Comparison of ENCODE assay signal across 17 cellular contexts in genomic region chr2:133135035-133135654, GRCh38.
DNase-seq lines count a peak whose midpoint lies in the region; ATAC-seq, FAIRE-seq and TF ChIP-seq lines count a peak whose summit lies in the region.
"Had no signal": no experiment of that assay in that cellular context is flagged by ENCODE, and none has a peak within 500 bp of the region (broad histone marks: within the 10 kb centered on the region; RNA-seq: fewer than 3 reads in every experiment).

No MANE protein-coding gene starts in this region.

- no peak overlapping the region for H3K9ac ChIP-seq in HepG2 (ENCODE audit: insufficient read depth, low read depth, low read length)
- H3K9ac ChIP-seq in endothelial cell of umbilical vein (replicated peaks; ENCODE audit: extremely low read depth, insufficient read depth, low read length), result no peak overlapping the region

- H3K36me3 ChIP-seq in HepG2 (replicated peaks in 1 of 2; ENCODE audit: control insufficient read depth in 1 of 2, insufficient read depth in 2 of 2, low read length in 2 of 2) (no peaks in the 10 kb centered on the region), right lobe of liver (no peaks in the 10 kb centered on the region), endothelial cell of umbilical vein (ENCODE audit: control insufficient read depth in 2 of 2, extremely low read depth in 1 of 2, insufficient read depth in 2 of 2, low read length in 2 of 2) (no peaks in the 10 kb centered on the region)

- H3K27me3 ChIP-seq in HepG2 (ENCODE audit: control insufficient read depth in 1 of 2, insufficient read depth in 2 of 2, low read length in 2 of 2), result no peaks in the 10 kb centered on the region
- no peaks in the 10 kb centered on the region for H3K27me3 ChIP-seq in right lobe of liver
- no peaks in the 10 kb centered on the region for H3K27me3 ChIP-seq in endothelial cell of umbilical vein (ENCODE audit: control insufficient read depth in 2 of 2, insufficient read depth in 2 of 2, low read length in 2 of 2)

- no peaks in the 10 kb centered on the region for H3K9me1 ChIP-seq in endothelial cell of umbilical vein (replicated peaks; ENCODE audit: control insufficient read depth, extremely low read depth, insufficient read depth, low read length)

- H3K9me3 Mint-ChIP-seq in stimulated activated memory B cell treated with anti-CD40 and anti-IgM and Interleukin-4, amounts not matched to agents 10 μg/mL and 1 μg/mL and 100 μg/mL, for 72 hours, result no peaks in the 10 kb centered on the region

- no peaks in the 10 kb centered on the region for H3K36me3 Mint-ChIP-seq in stimulated activated memory B cell treated with anti-CD40 and anti-IgM and Interleukin-4, amounts not matched to agents 10 μg/mL and 1 μg/mL and 100 μg/mL, for 72 hours

- BruUV-seq in HepG2 (replicated peaks; lab: Mats Ljungman, UMichigan), result no TSS peak
- no TSS peak for BruUV-seq in endothelial cell of umbilical vein (replicated peaks; lab: Mats Ljungman, UMichigan)

- no peaks in the 10 kb centered on the region for H3K27me3 Mint-ChIP-seq in stimulated activated memory B cell treated with anti-CD40 and anti-IgM and Interleukin-4, amounts not matched to agents 10 μg/mL and 1 μg/mL and 100 μg/mL, for 72 hours
- H3K27me3 Mint-ChIP-seq: CD4-positive, alpha-beta T cell had no signal

- 28% methylated on average over 10 of the region's 10 CpGs for WGBS in HepG2 (ENCODE audit: low lambda C conversion rate)
- WGBS in right lobe of liver (ENCODE audit: insufficient coverage, low coverage, low lambda C conversion rate, missing lambda C conversion rate), result 79% methylated on average over 10 of the region's 10 CpGs

- H3K9me3 ChIP-seq in HepG2 (ENCODE audit: low read length) (peaks cover 6% of the 10 kb centered on the region; the same call in 1 of the 2 replicates), right lobe of liver (no peaks in the 10 kb centered on the region), endothelial cell of umbilical vein (replicated peaks; ENCODE audit: control insufficient read depth, insufficient read depth, low read length) (no peaks in the 10 kb centered on the region)

- no peaks in the 10 kb centered on the region for H3K79me2 ChIP-seq in HepG2 (ENCODE audit: insufficient read depth, low read length)
- H3K79me2 ChIP-seq in endothelial cell of umbilical vein (ENCODE audit: control insufficient read depth, insufficient read depth, low read length), result no peaks in the 10 kb centered on the region

- no peak for TF ChIP-seq RAD21 in HepG2 (CRISPR knock-in tag; IDR thresholded peaks at IDR 0.05)

- DNase-seq in HepG2 (ENCODE audit: low spot score) (no peak), right lobe of liver (no peak), NCI-H510A treated with DMSO at 0.1 percent for 48 hours (lab: John Stamatoyannopoulos, UW) (peak; percentile 37), endothelial cell of umbilical vein (ENCODE audit: low read depth, low spot score) (no peak), glomerular visceral epithelial cell (ENCODE audit: extremely low spot score) (no peak), HuH-7 (ENCODE audit: low spot score) (no peak)
- DNase-seq: CD4-positive, alpha-beta T cell; KG1; MV-4-11; NCI-H1694 treated with DMSO at 0.1 percent for 48 hours; NCI-H2107; NCI-H345; NCI-H526 treated with DMSO at 0.1 percent for 48 hours; NK-92 treated with Interleukin-12 subunit alpha and Interleukin-12 subunit beta, amount 100 ng/mL, for 24 hours; Right ventricle myocardium superior had no signal

- intact Hi-C loops in HepG2 (cut with micrococcal nuclease; ENCODE audit: unreplicated experiment), result no loop called here
- intact Hi-C loops in right lobe of liver (cut with DNase I), result no loop called here
- intact Hi-C loops in endothelial cell of umbilical vein (cut with micrococcal nuclease), result no loop called here

- CTCF ChIA-PET in HepG2 (lab: Yijun Ruan, JAX; ENCODE audit: low intra/inter-chr PET ratio, low total read pairs) (no interaction called here), endothelial cell of umbilical vein (lab: Charles Lee) (interaction anchor here (1.7 kb wide), 1 partner anchor 588 kb away, joined by 4 read pairs; no protein-coding TSS in a partner anchor)

- no peak for ATAC-seq in HepG2
- no peak for ATAC-seq in right lobe of liver
- ATAC-seq in stimulated activated memory B cell treated with anti-CD40 and anti-IgM and Interleukin-4, amounts not matched to agents 10 μg/mL and 1 μg/mL and 100 μg/mL, for 72 hours, result no peak
- ATAC-seq: HCT116 had no signal

- in situ Hi-C loops in HepG2 (cut with HindIII; ENCODE audit: extremely low pct_ligation_motif_present, low pct_unique_long_range_greater_than_20kb), result no loop called here

- TF ChIP-seq CTCF in HepG2 (CRISPR knock-in tag; IDR thresholded peaks at IDR 0.05) (no peak), right lobe of liver (IDR thresholded peaks at IDR 0.05) (no peak), endothelial cell of umbilical vein (IDR thresholded peaks at IDR 0.05; ENCODE audit: extremely low read depth in 1 of 2, insufficient read depth in 1 of 2, low read depth in 1 of 2, low read length in 2 of 2) (no peak)

- no peak for FAIRE-seq in HepG2 (lab: Jason Lieb, UNC)
- FAIRE-seq in endothelial cell of umbilical vein (lab: Jason Lieb, UNC), result no peak

- TF ChIP-seq POLR2A in HepG2 (IDR thresholded peaks at IDR 0.05; ENCODE audit: insufficient read depth in 1 of 2, low read depth in 2 of 2, low read length in 2 of 2) (no peak), right lobe of liver (IDR thresholded peaks at IDR 0.05) (no peak), endothelial cell of umbilical vein (IDR thresholded peaks at IDR 0.05; ENCODE audit: low read depth, low read length) (no peak)

- H3K4me2 ChIP-seq in HepG2 (ENCODE audit: low read depth, low read length) (no peak overlapping the region), endothelial cell of umbilical vein (ENCODE audit: insufficient read depth, low read length) (no peak overlapping the region)

- H2AFZ ChIP-seq in HepG2 (ENCODE audit: low read length) (no peak overlapping the region), endothelial cell of umbilical vein (ENCODE audit: low read depth, low read length) (no peak overlapping the region)

- H3K4me1 Mint-ChIP-seq in stimulated activated memory B cell treated with anti-CD40 and anti-IgM and Interleukin-4, amounts not matched to agents 10 μg/mL and 1 μg/mL and 100 μg/mL, for 72 hours, result peaks cover 2% of the 10 kb centered on the region

- no peak for TF ChIP-seq EP300 in HepG2 (IDR thresholded peaks at IDR 0.05; ENCODE audit: low read depth in 2 of 2, low read length in 2 of 2)
- no peak for TF ChIP-seq EP300 in HepG2 (CRISPR knock-in tag; IDR thresholded peaks at IDR 0.05; ENCODE audit: borderline replicate concordance)

- H3K4me1 ChIP-seq in HepG2 (ENCODE audit: insufficient read depth, low read length), result no peaks in the 10 kb centered on the region
- H3K4me1 ChIP-seq in right lobe of liver, result no peaks in the 10 kb centered on the region
- no peaks in the 10 kb centered on the region for H3K4me1 ChIP-seq in endothelial cell of umbilical vein (ENCODE audit: control insufficient read depth, extremely low read depth, insufficient read depth, low read length)

- dilution Hi-C loops in endothelial cell of umbilical vein (cut with MboI; ENCODE audit: extremely low pct_ligation_motif_present, low sequenced_read_pairs), result no loop called here

- H4K20me1 ChIP-seq in HepG2 (ENCODE audit: insufficient read depth, low read length), result no peaks in the 10 kb centered on the region
- no peaks in the 10 kb centered on the region for H4K20me1 ChIP-seq in endothelial cell of umbilical vein (replicated peaks; ENCODE audit: control insufficient read depth, extremely low read depth, insufficient read depth, low read length)

- H3K27ac ChIP-seq in HepG2 (ENCODE audit: extremely low read length, insufficient read depth, low read length) (no peak overlapping the region), right lobe of liver (no peak overlapping the region), endothelial cell of umbilical vein (ENCODE audit: insufficient read depth, low read depth, low read length) (no peak overlapping the region)

- no peak overlapping the region for H3K4me3 Mint-ChIP-seq in stimulated activated memory B cell treated with anti-CD40 and anti-IgM and Interleukin-4, amounts not matched to agents 10 μg/mL and 1 μg/mL and 100 μg/mL, for 72 hours
- H3K4me3 Mint-ChIP-seq: CD4-positive, alpha-beta T cell had no signal

- H3K4me3 ChIP-seq in HepG2 (replicated peaks in 1 of 3; ENCODE audit: insufficient read depth in 1 of 3, low read depth in 2 of 3, low read length in 3 of 3) (no peak overlapping the region), right lobe of liver (no peak overlapping the region), endothelial cell of umbilical vein (replicated peaks in 1 of 3; ENCODE audit: insufficient read depth in 1 of 3, low read depth in 1 of 3, low read length in 3 of 3) (no peak overlapping the region)

- H3K27ac Mint-ChIP-seq in stimulated activated memory B cell treated with anti-CD40 and anti-IgM and Interleukin-4, amounts not matched to agents 10 μg/mL and 1 μg/mL and 100 μg/mL, for 72 hours, result no peak overlapping the region
- H3K27ac Mint-ChIP-seq: CD4-positive, alpha-beta T cell had no signal

- POLR2A ChIA-PET in HepG2 (lab: Yijun Ruan, JAX) (no interaction called here), endothelial cell of umbilical vein (lab: Charles Lee) (no interaction called here)

TF ChIP-seq in HepG2, 621 proteins besides CTCF, POLR2A, EP300 and RAD21:
- TF ChIP-seq MAFF (IDR thresholded peaks at IDR 0.05; ENCODE audit: low read depth, low read length) (0 out of 2 replicates have a peak, but pooled peaks have one; percentile 6), MAFK (conservative IDR thresholded peaks at IDR 0.05 in 1 of 2, IDR thresholded peaks at IDR 0.05 in 1 of 2; ENCODE audit: low read length in 2 of 2) (peak; percentile 1 to 48; a peak in 2 of 4 replicates), TCF7 (IDR thresholded peaks at IDR 0.05; ENCODE audit: low read depth) (no peak), NFE2L2 (IDR thresholded peaks at IDR 0.05; ENCODE audit: low read length) (peak; percentile 41)

TF ChIP-seq in endothelial cell of umbilical vein, 7 proteins besides CTCF, POLR2A, EP300 and RAD21:
- TF ChIP-seq JUN (IDR thresholded peaks at IDR 0.05; ENCODE audit: borderline replicate concordance, insufficient read depth, insufficient read length, low read depth) (peak; percentile 14), GATA2 (IDR thresholded peaks at IDR 0.05; ENCODE audit: insufficient read depth, insufficient read length, low read depth, low read length) (no peak)
